24 cellular contexts compared by ENCODE assay signal in genomic region chr5:298737-299125, GRCh38.
"Had no signal": no experiment of that assay in that cellular context is flagged by ENCODE, and none has a peak within 500 bp of the region (broad histone marks: within the 10 kb centered on the region; RNA-seq: fewer than 3 reads in every experiment).

No MANE protein-coding gene starts in this region.

- H3K27ac ChIP-seq: colonic mucosa, epithelial cell of prostate, foreskin keratinocyte, gastroesophageal sphincter, heart right ventricle, left lung had no signal

- H3K9me3 ChIP-seq: colonic mucosa, gastroesophageal sphincter, heart right ventricle, left lung, mucosa of descending colon had no signal

- H3K4me3 Mint-ChIP-seq: dendritic cell treated with granulocyte-macrophage colony-stimulating factor and Interleukin-4, amounts not matched to agents 40 ng/mL and 50 ng/mL, for 4 days; endodermal cell; memory B cell; mesothelial cell of epicardium had no signal

- H3K27ac Mint-ChIP-seq: dendritic cell treated with granulocyte-macrophage colony-stimulating factor and Interleukin-4, amounts not matched to agents 40 ng/mL and 50 ng/mL, for 4 days had no signal

- H3K36me3 Mint-ChIP-seq: mesothelial cell of epicardium had no signal

- H3K4me1 ChIP-seq: colonic mucosa, foreskin keratinocyte, gastroesophageal sphincter, heart right ventricle, left lung had no signal

- H3K4me3 ChIP-seq: colonic mucosa, gastroesophageal sphincter, heart right ventricle, left lung, lung, mucosa of descending colon had no signal

- H3K36me3 ChIP-seq: colonic mucosa, left lung had no signal

- H3K27me3 ChIP-seq: colonic mucosa, foreskin keratinocyte, gastroesophageal sphincter, heart right ventricle, left lung had no signal

- DNase-seq: colonic mucosa; cortex of kidney; effector CD8-positive, alpha-beta T cell; effector memory CD8-positive, alpha-beta T cell; erythroblast; foreskin keratinocyte; head of caudate nucleus; heart right ventricle; hippocampal formation; left cardiac atrium; left ventricle myocardium superior; mammary epithelial cell; mesendoderm; mucosa of descending colon; naive thymus-derived CD4-positive, alpha-beta T cell had no signal

- H3K27me3 Mint-ChIP-seq: dendritic cell treated with granulocyte-macrophage colony-stimulating factor and Interleukin-4, amounts not matched to agents 40 ng/mL and 50 ng/mL, for 4 days; effector memory CD8-positive, alpha-beta T cell; memory B cell; naive thymus-derived CD4-positive, alpha-beta T cell had no signal

- ATAC-seq: effector memory CD8-positive, alpha-beta T cell; esophagus mucosa; foreskin keratinocyte; gastroesophageal sphincter; heart right ventricle; left cardiac atrium; left lung; left ventricle myocardium superior; mucosa of descending colon; naive thymus-derived CD4-positive, alpha-beta T cell had no signal

- H3K9me3 Mint-ChIP-seq: dendritic cell treated with granulocyte-macrophage colony-stimulating factor and Interleukin-4, amounts not matched to agents 40 ng/mL and 50 ng/mL, for 4 days; effector memory CD8-positive, alpha-beta T cell; endodermal cell; memory B cell; mesothelial cell of epicardium; naive thymus-derived CD4-positive, alpha-beta T cell had no signal
